ENCODE assay signal across 5 cellular contexts in genomic region chr17:65683428-65683827, GRCh38.
"Had no signal": no experiment of that assay in that cellular context is flagged by ENCODE, and none has a peak within 500 bp of the region (broad histone marks: within the 10 kb centered on the region; RNA-seq: fewer than 3 reads in every experiment).

No MANE protein-coding gene starts in this region.

- H3K27ac ChIP-seq: GM23248 had no signal

- H3K9ac ChIP-seq: GM23248 had no signal

- ATAC-seq: K562 had no signal

- H3K4me3 ChIP-seq: GM23248, K562 had no signal

- DNase-seq: H7, HCEC 1CT, IMR-90 had no signal

- H2AFZ ChIP-seq: GM23248 had no signal
